8 cellular contexts compared by ENCODE assay signal in the genomic region with DNA sequence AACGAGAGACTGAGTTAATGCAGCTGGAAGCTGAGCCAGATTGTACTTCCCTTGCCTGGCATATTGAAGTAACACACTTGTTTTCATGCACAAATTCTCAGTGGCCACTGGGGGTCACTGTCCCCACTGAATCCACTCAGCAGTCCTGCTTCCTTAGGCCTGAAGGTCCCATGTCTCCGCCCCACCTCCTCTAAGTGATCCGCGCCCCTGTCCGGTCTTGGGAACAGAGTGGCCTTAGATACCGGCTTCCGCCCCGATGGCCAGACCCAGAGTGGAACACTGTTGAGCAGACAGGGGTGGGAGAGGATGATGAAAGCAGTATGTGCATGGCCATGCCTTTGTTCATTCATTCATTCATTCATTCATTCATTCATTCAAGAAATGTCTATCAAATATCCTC. TPM values are rescaled to one million over a fixed set of nuclear protein-coding genes. Genes with fewer than 3 reads are reported as not detected.
DNase-seq lines count a peak whose midpoint lies in the region; ATAC-seq, FAIRE-seq and TF ChIP-seq lines count a peak whose summit lies in the region.

No MANE protein-coding gene starts in this region.

- no TSS peak for BruUV-seq in OCI-LY7 (replicated peaks; lab: Mats Ljungman, UMichigan)

- H4K91ac ChIP-seq in neuronal stem cell (ENCODE audit: low read depth, low read length, poor library complexity): no peak overlapping the region

- H3K18ac ChIP-seq in neuronal stem cell (ENCODE audit: low read length): no peak overlapping the region

- intact Hi-C loops in OCI-LY7 (cut with micrococcal nuclease; ENCODE audit: unreplicated experiment): loop anchor here (5.0 kb wide), 2 partner anchors 167 to 507 kb away; no protein-coding TSS in a partner anchor

- no peak overlapping the region for H2BK12ac ChIP-seq in neuronal stem cell (ENCODE audit: low read length)

- H3K4me1 ChIP-seq in OCI-LY7 (ENCODE audit: insufficient read depth, low read length, poor library complexity, severe bottlenecking) (no peaks in the 10 kb centered on the region), neuronal stem cell (ENCODE audit: control insufficient read depth in 2 of 2, insufficient read depth in 1 of 2, low read depth in 1 of 2, low read length in 2 of 2) (peaks cover 0 to 2% of the 10 kb centered on the region in 2 donors)

- no CpG with 5 or more reads among the region's 8 CpGs for WGBS in neuronal stem cell (ENCODE audit: extremely low coverage in 2 of 2, insufficient read length in 2 of 2, insufficient replicate concordance in 1 of 2), 2 donors

- H4K20me1 ChIP-seq in OCI-LY7 (ENCODE audit: insufficient read depth, low read length): no peaks in the 10 kb centered on the region; the same call in 1 of the 2 replicates

- H3K23ac ChIP-seq in neuronal stem cell (ENCODE audit: low read depth, low read length, poor library complexity): no peak overlapping the region

- no peak overlapping the region for H3K4ac ChIP-seq in neuronal stem cell (ENCODE audit: low read length)

- no peak overlapping the region for H2BK15ac ChIP-seq in neuronal stem cell (ENCODE audit: low read length)

- H4K8ac ChIP-seq in neuronal stem cell (ENCODE audit: low read depth, low read length): no peak overlapping the region

- peak; percentile 56 to 67 for ATAC-seq in activated T-cell treated with anti-CD3 and anti-CD28 coated beads, Interleukin-2, amount 50 U/mL, for 72 hours (replicated peaks in 1 of 2)
- ATAC-seq in GM18498 (IDR thresholded peaks at IDR 0.05; ENCODE audit: unreplicated experiment): no peak

- H3K4me3 ChIP-seq in OCI-LY7 (ENCODE audit: low read depth, low read length, poor library complexity, severe bottlenecking) (no peak overlapping the region), neuronal stem cell (ENCODE audit: low read length in 2 of 2) (no peak overlapping the region)

- no peaks in the 10 kb centered on the region for H3K27me3 Mint-ChIP-seq in activated T-cell treated with anti-CD3 and anti-CD28 coated beads, Interleukin-2, amount 50 U/mL, for 72 hours (ENCODE audit: low read depth)

- no peak overlapping the region for H3K9ac ChIP-seq in neuronal stem cell (ENCODE audit: low read depth, low read length, poor library complexity)

- H3K9me3 ChIP-seq in OCI-LY7 (ENCODE audit: low read length): no peaks in the 10 kb centered on the region
- H3K9me3 ChIP-seq in neuronal stem cell (replicated peaks in 1 of 2; ENCODE audit: control insufficient read depth in 2 of 2, insufficient read depth in 1 of 2, low read depth in 1 of 2, low read length in 2 of 2): no peaks in the 10 kb centered on the region

- H2BK5ac ChIP-seq in neuronal stem cell (ENCODE audit: low read length): no peak overlapping the region

- H3K4me1 Mint-ChIP-seq in activated T-cell treated with anti-CD3 and anti-CD28 coated beads, Interleukin-2, amount 50 U/mL, for 72 hours (ENCODE audit: low read depth): peaks cover 5% of the 10 kb centered on the region

- DNase-seq in HTR-8/SVneo (ENCODE audit: insufficient read length, low spot score): peak; percentile 84
- peak; percentile 63 for DNase-seq in OCI-LY7 (ENCODE audit: low spot score)
- peak; percentile 46 to 51 for DNase-seq in activated T-cell treated with anti-CD3 and anti-CD28 coated beads, Interleukin-2, amount 50 U/mL, for 72 hours
- DNase-seq in foreskin melanocyte: peak; percentile 83
- peak; percentile 65 for DNase-seq in neuronal stem cell (ENCODE audit: low spot score)
- peak; percentile 85 for DNase-seq in ureter (ENCODE audit: low spot score)

- H2AFZ ChIP-seq in OCI-LY7 (ENCODE audit: low read length): no peak overlapping the region
- H2AFZ ChIP-seq in neuronal stem cell (ENCODE audit: low read length): no peak overlapping the region

- FAIRE-seq in G401.6 (lab: Jason Lieb, UNC) (peak; percentile 37), HTR-8/SVneo (lab: Jason Lieb, UNC) (peak; percentile 54)

- no peaks in the 10 kb centered on the region for H3K9me3 Mint-ChIP-seq in activated T-cell treated with anti-CD3 and anti-CD28 coated beads, Interleukin-2, amount 50 U/mL, for 72 hours

- H3K4me3 Mint-ChIP-seq in activated T-cell treated with anti-CD3 and anti-CD28 coated beads, Interleukin-2, amount 50 U/mL, for 72 hours: no peak overlapping the region

- H3K36me3 Mint-ChIP-seq in activated T-cell treated with anti-CD3 and anti-CD28 coated beads, Interleukin-2, amount 50 U/mL, for 72 hours (ENCODE audit: insufficient read depth in 2 of 2): peaks cover 2 to 8% of the 10 kb centered on the region in 2 donors

- no peak overlapping the region for H3K27ac Mint-ChIP-seq in activated T-cell treated with anti-CD3 and anti-CD28 coated beads, Interleukin-2, amount 50 U/mL, for 72 hours

- CTCF ChIA-PET in OCI-LY7 (lab: Charles Lee; ENCODE audit: unreplicated experiment): no interaction called here

- POLR2A ChIA-PET in OCI-LY7 (lab: Charles Lee): no interaction called here

- H3K36me3 ChIP-seq in OCI-LY7 (ENCODE audit: insufficient read depth, low read length) (peaks cover 34% of the 10 kb centered on the region), neuronal stem cell (replicated peaks in 1 of 2; ENCODE audit: control insufficient read depth in 2 of 2, insufficient read depth in 2 of 2, low read length in 2 of 2) (peaks cover 10 to 52% of the 10 kb centered on the region in 2 donors)

- H3K27ac ChIP-seq in OCI-LY7 (ENCODE audit: low read depth, low read length, poor library complexity, severe bottlenecking) (no peak overlapping the region), neuronal stem cell (replicated peaks; ENCODE audit: low read length) (no peak overlapping the region)

- H3K79me2 ChIP-seq in OCI-LY7 (ENCODE audit: insufficient read depth, low read depth, low read length): no peaks in the 10 kb centered on the region

- no peak overlapping the region for H3K14ac ChIP-seq in neuronal stem cell (ENCODE audit: low read length)

- H3K9me2 ChIP-seq in OCI-LY7 (ENCODE audit: insufficient read depth, low read length): no peaks in the 10 kb centered on the region

- H3K4me2 ChIP-seq in OCI-LY7 (ENCODE audit: low read length) (no peak overlapping the region), neuronal stem cell (ENCODE audit: insufficient read depth, low read length, poor library complexity, severe bottlenecking) (no peak overlapping the region)

- H3K27me3 ChIP-seq in neuronal stem cell (ENCODE audit: control insufficient read depth in 3 of 3, insufficient read depth in 3 of 3, low read depth in 1 of 3, low read length in 3 of 3): no peaks in the 10 kb centered on the region

- no peak overlapping the region for H2BK120ac ChIP-seq in neuronal stem cell (ENCODE audit: low read depth, low read length)

- H2AK5ac ChIP-seq in neuronal stem cell (ENCODE audit: low read depth, low read length): peak overlapping the region; percentile 22

- H3K79me1 ChIP-seq in neuronal stem cell (ENCODE audit: low read depth, low read length): no peaks in the 10 kb centered on the region

- TF ChIP-seq CTCF in OCI-LY7 (conservative IDR thresholded peaks at IDR 0.05; ENCODE audit: low read length): peak; percentile 85

RNA-seq across cellular contexts. Expression of a gene that starts 34.8 kb away (rescaled TPM):
- total RNA-seq in OCI-LY7 (2014; rRNA removed; shearing (Covaris generic)): 8.7 and 9.9 TPM in 2 replicates
- total RNA-seq in OCI-LY7 (2022) (21.5 and 24.0 TPM in 2 replicates), ureter (2.4 TPM)
- 10 to 100 TPM; 26.0 to 35.1 TPM for total RNA-seq in activated T-cell treated with anti-CD3 and anti-CD28 coated beads, Interleukin-2, amount 50 U/mL, for 72 hours
- polyA plus RNA-seq in neuronal stem cell (2013, experiment 1 of 2): 14.8 TPM
- 14.0 TPM for polyA plus RNA-seq in neuronal stem cell (2013, experiment 2 of 2)

RNA-seq across cellular contexts. Expression of a gene that starts 59.9 kb away (rescaled TPM):
- total RNA-seq in OCI-LY7 (2014; rRNA removed; shearing (Covaris generic)): not detected in 2 replicates
- not detected in 2 replicates for total RNA-seq in OCI-LY7 (2022)
- total RNA-seq in activated T-cell treated with anti-CD3 and anti-CD28 coated beads, Interleukin-2, amount 50 U/mL, for 72 hours: not detected
- not detected for polyA plus RNA-seq in neuronal stem cell (2013, experiment 1 of 2)
- not detected for polyA plus RNA-seq in neuronal stem cell (2013, experiment 2 of 2)
- not detected for total RNA-seq in ureter
